In the genomic region with DNA sequence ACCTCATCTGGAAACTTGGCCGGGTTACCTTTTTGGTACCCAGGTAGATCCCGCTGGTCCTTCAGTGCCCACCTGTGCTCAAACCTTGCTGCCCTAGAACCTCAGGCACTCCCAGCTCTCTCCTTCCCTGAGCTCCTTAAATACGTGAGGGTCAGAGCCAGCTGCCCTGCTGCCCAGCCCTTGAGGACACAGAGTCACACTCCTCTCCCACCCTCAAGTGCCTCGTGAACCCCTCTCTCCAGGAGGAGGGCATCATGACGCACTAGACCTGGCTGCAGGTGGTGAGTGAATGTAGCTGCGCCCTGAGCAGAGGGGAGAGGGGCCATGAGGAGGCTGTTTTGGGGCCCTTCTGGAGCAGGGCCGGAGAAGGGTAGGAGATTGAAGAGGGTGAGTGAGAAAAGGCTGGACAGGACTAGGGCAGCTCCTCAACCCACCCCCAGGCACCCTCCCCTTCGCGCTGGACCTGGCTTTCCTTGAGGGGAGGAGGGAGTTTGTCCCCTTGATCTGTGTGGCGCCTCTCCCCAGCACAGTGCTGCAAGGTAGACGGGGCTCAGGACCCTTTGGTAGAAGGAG, we compare ENCODE assay signal across 11 cellular contexts. TPM values are rescaled to one million over a fixed set of nuclear protein-coding genes. Genes with fewer than 3 reads are reported as not detected.
DNase-seq lines count a peak whose midpoint lies in the region; ATAC-seq and TF ChIP-seq lines count a peak whose summit lies in the region.
"Had no signal": no experiment of that assay in that cellular context is flagged by ENCODE, and none has a peak within 500 bp of the region (broad histone marks: within the 10 kb centered on the region; RNA-seq: fewer than 3 reads in every experiment).

No MANE protein-coding gene starts in this region.

- ATAC-seq in activated B cell treated with CpG ODN at 0.5 μM for 24 hours (ENCODE audit: low read depth) = no peak
- ATAC-seq in HG02759 (IDR thresholded peaks at IDR 0.05; ENCODE audit: unreplicated experiment) = no peak
- no peak for ATAC-seq in activated CD4-positive, CD25-positive, alpha-beta regulatory T cell treated with anti-CD3 and anti-CD28 coated beads, Interleukin-2, amount 50 U/mL, for 24 hours
- ATAC-seq in HG02642 (IDR thresholded peaks at IDR 0.05; ENCODE audit: poor library complexity, unreplicated experiment) = no peak

- H3K4me1 Mint-ChIP-seq in activated B cell treated with CpG ODN at 0.5 μM for 24 hours = peaks cover 9% of the 10 kb centered on the region

- TF ChIP-seq CTCF in HFF-Myc (IDR thresholded peaks at IDR 0.05; ENCODE audit: low read depth, low read length, missing control alignments) (no peak), activated B cell treated with CpG ODN at 0.5 μM for 24 hours (IDR thresholded peaks at IDR 0.05) (no peak), GM20000 (IDR thresholded peaks at IDR 0.05; ENCODE audit: extremely low read depth, missing control alignments) (no peak)

- no peaks in the 10 kb centered on the region for H3K36me3 Mint-ChIP-seq in activated B cell treated with CpG ODN at 0.5 μM for 24 hours (ENCODE audit: low read depth)

- intact Hi-C loops in activated B cell treated with CpG ODN at 0.5 μM for 24 hours (cut with micrococcal nuclease) = loop anchor here (5.0 kb wide), 1 partner anchor 154 kb away; a partner anchor contains a TSS

- peaks cover 21% of the 10 kb centered on the region for H3K27me3 ChIP-seq in rectal smooth muscle tissue (ENCODE audit: control insufficient read depth, insufficient read depth, low read length)

- H3K27me3 Mint-ChIP-seq in activated B cell treated with CpG ODN at 0.5 μM for 24 hours = peaks cover 33% of the 10 kb centered on the region

- peaks cover 2% of the 10 kb centered on the region for H3K4me1 ChIP-seq in rectal smooth muscle tissue (ENCODE audit: control insufficient read depth, insufficient read depth, low read length)

- CTCF ChIA-PET in activated B cell treated with CpG ODN at 0.5 μM for 24 hours (lab: Charles Lee) = no interaction called here

- H3K9ac ChIP-seq in rectal smooth muscle tissue (ENCODE audit: low read length) = no peak overlapping the region

- no peaks in the 10 kb centered on the region for H3K36me3 ChIP-seq in rectal smooth muscle tissue (ENCODE audit: control insufficient read depth, insufficient read depth, low read length)

- H3K9me3 Mint-ChIP-seq in activated B cell treated with CpG ODN at 0.5 μM for 24 hours = no peaks in the 10 kb centered on the region

- H3K27ac Mint-ChIP-seq in activated B cell treated with CpG ODN at 0.5 μM for 24 hours = no peak overlapping the region

- POLR2A ChIA-PET in activated B cell treated with CpG ODN at 0.5 μM for 24 hours (lab: Charles Lee) = no interaction called here

- DNase-seq in HFF-Myc (ENCODE audit: extremely low read depth, low read depth) (no peak), activated B cell treated with CpG ODN at 0.5 μM for 24 hours (no peak), GM20000 (ENCODE audit: low spot score) (no peak)
- DNase-seq: activated CD4-positive, CD25-positive, alpha-beta regulatory T cell treated with anti-CD3 and anti-CD28 coated beads, Interleukin-2, amount 50 U/mL, for 72 hours; NCI-H510A had no signal

- H3K27ac ChIP-seq in rectal smooth muscle tissue (ENCODE audit: low read depth, low read length) = no peak overlapping the region

- H3K4me3 Mint-ChIP-seq in activated B cell treated with CpG ODN at 0.5 μM for 24 hours = peak overlapping the region; percentile 57

- peak overlapping the region; percentile 43 for H3K4me3 ChIP-seq in HFF-Myc (replicated peaks; ENCODE audit: low read depth, low read length)
- H3K4me3 ChIP-seq in iPS-11a (ENCODE audit: low read depth, low read length) = peak overlapping the region; percentile 48
- peak overlapping the region; percentile 65 for H3K4me3 ChIP-seq in rectal smooth muscle tissue (ENCODE audit: low read length)

RNA-seq across cellular contexts. Expression of a gene that starts 0.9 kb away (rescaled TPM):
- 0.58 and 0.81 TPM in 2 replicates for total RNA-seq in activated B cell treated with CpG ODN at 0.5 μM for 24 hours
- total RNA-seq: mononuclear cell had no signal
